1 cellular context compared by ENCODE assay signal in genomic region chr17:9644910-9645751, GRCh38.
TF ChIP-seq lines count a peak whose summit lies in the region.

TSS of gene USP43 (plus strand) at chr17:9645517. CDS start at chr17:9645633, 116 bp downstream.

TF ChIP-seq in K562, 482 proteins besides CTCF, POLR2A, EP300 and RAD21 (continued from another document):
- TF ChIP-seq USF2 (CRISPR knock-in tag; IDR thresholded peaks at IDR 0.05) = peak; percentile 20; the same call in 1 of the 2 replicates
- TF ChIP-seq NR2F6 (CRISPR knock-in tag; IDR thresholded peaks at IDR 0.05) = no peak
- peak; percentile 36; the same call in 1 of the 2 replicates for TF ChIP-seq MYC (IDR thresholded peaks at IDR 0.05; ENCODE audit: low read depth, low read length)
- no peak for TF ChIP-seq MYC (CRISPR knock-in tag; IDR thresholded peaks at IDR 0.05; ENCODE audit: borderline replicate concordance, low read depth)
- TF ChIP-seq ETS1 (conservative IDR thresholded peaks at IDR 0.05; ENCODE audit: control insufficient read depth, low read depth, low read length) = no peak
- TF ChIP-seq MGA (IDR thresholded peaks at IDR 0.05) = peak; percentile 50
- TF ChIP-seq ESRRA (IDR thresholded peaks at IDR 0.05; ENCODE audit: borderline replicate concordance, low read depth) = no peak
- TF ChIP-seq CBX2 (IDR thresholded peaks at IDR 0.05; ENCODE audit: insufficient read depth, low read length, poor library complexity, severe bottlenecking) = no peak
- TF ChIP-seq E2F6 (IDR thresholded peaks at IDR 0.05; ENCODE audit: borderline replicate concordance in 1 of 2, extremely low read depth in 1 of 2, insufficient read depth in 1 of 2, insufficient read length in 1 of 2, low read depth in 1 of 2, low read length in 1 of 2, poor library complexity in 1 of 2, severe bottlenecking in 1 of 2) = peak; percentile 11 to 19
- no peak for TF ChIP-seq IFI16 (CRISPR knock-in tag; IDR thresholded peaks at IDR 0.05)
TF ChIP-seq in K562: peak in this region for 7.
